ENCODE assay signal across 8 cellular contexts in genomic region chr2:19357383-19358241, GRCh38. TPM values are rescaled to one million over a fixed set of nuclear protein-coding genes. Genes with fewer than 3 reads are reported as not detected.
A peak's percentile ranks its signal among the peaks of the same experiment; 100 is the strongest.
DNase-seq lines count a peak whose midpoint lies in the region; ATAC-seq, FAIRE-seq and TF ChIP-seq lines count a peak whose summit lies in the region.

No MANE protein-coding gene starts in this region.

- H3K36me3 Mint-ChIP-seq in activated CD8-positive, alpha-beta T cell treated with anti-CD3 and anti-CD28 coated beads for 36 hours (ENCODE audit: low read depth), result no peaks in the 10 kb centered on the region

- intact Hi-C loops in activated CD8-positive, alpha-beta T cell treated with anti-CD3 and anti-CD28 coated beads for 36 hours (cut with micrococcal nuclease), result loop anchor here (10.0 kb wide), 1 partner anchor 803 kb away; no protein-coding TSS in a partner anchor
- intact Hi-C loops in right cardiac atrium (cut with DNase I), result loop anchor here in 2 of 4 donors (10.0 kb wide), 2 partner anchors 363 to 373 kb away; no protein-coding TSS in a partner anchor

- H3K4me1 ChIP-seq in right cardiac atrium (ENCODE audit: control insufficient read depth, insufficient read depth, low read length), result peaks cover 6% of the 10 kb centered on the region

- no peak for ATAC-seq in activated CD8-positive, alpha-beta T cell treated with anti-CD3 and anti-CD28 coated beads for 36 hours
- ATAC-seq in right cardiac atrium, result peak; percentile 10 to 27

- H3K27ac Mint-ChIP-seq in activated CD8-positive, alpha-beta T cell treated with anti-CD3 and anti-CD28 coated beads for 36 hours, result no peak overlapping the region

- H3K9me3 Mint-ChIP-seq in activated CD8-positive, alpha-beta T cell treated with anti-CD3 and anti-CD28 coated beads for 36 hours, result no peaks in the 10 kb centered on the region

- no peaks in the 10 kb centered on the region for H3K9me3 ChIP-seq in right cardiac atrium (ENCODE audit: control insufficient read depth, low read length)

- FAIRE-seq in urothelium cell line (lab: Jason Lieb, UNC), result no peak

- POLR2A ChIA-PET in activated CD8-positive, alpha-beta T cell treated with anti-CD3 and anti-CD28 coated beads for 36 hours (lab: Charles Lee), result interaction anchor here (0.7 kb wide), 1 partner anchor 11 kb away, joined by 3 read pairs; no protein-coding TSS in a partner anchor
- POLR2A ChIA-PET in HEK293T (lab: Yijun Ruan, JAX), result interaction anchor here (1.8 kb wide), 1 partner anchor 9 kb away, joined by 14 read pairs; no protein-coding TSS in a partner anchor

- H3K4me3 Mint-ChIP-seq in activated CD8-positive, alpha-beta T cell treated with anti-CD3 and anti-CD28 coated beads for 36 hours, result peak overlapping the region; percentile 33

- CTCF ChIA-PET in activated CD8-positive, alpha-beta T cell treated with anti-CD3 and anti-CD28 coated beads for 36 hours (lab: Charles Lee), result interaction anchor here (1.7 to 5.9 kb wide), 2 partner anchors 9 to 20 kb away, joined by 5 to 56 read pairs; no protein-coding TSS in a partner anchor
- CTCF ChIA-PET in HEK293T (lab: Yijun Ruan, JAX), result no interaction called here

- H3K27me3 ChIP-seq in right cardiac atrium (ENCODE audit: control insufficient read depth, insufficient read depth), result no peaks in the 10 kb centered on the region

- H3K27me3 Mint-ChIP-seq in activated CD8-positive, alpha-beta T cell treated with anti-CD3 and anti-CD28 coated beads for 36 hours, result peaks cover 88% of the 10 kb centered on the region

- peak; percentile 55 for DNase-seq in HCEC 1CT
- DNase-seq in activated CD8-positive, alpha-beta T cell treated with anti-CD3 and anti-CD28 coated beads for 36 hours, result no peak
- DNase-seq in right cardiac atrium, result peak in 2 of 3 donors; percentile 64 to 73
- no peak for DNase-seq in skeletal muscle cell (ENCODE audit: low read depth)
- no peak for DNase-seq in hypothalamus (lab: John Stamatoyannopoulos, UW)
- no peak for DNase-seq in NCI-H128 (lab: John Stamatoyannopoulos, UW; ENCODE audit: unreplicated experiment)
- DNase-seq in urothelium cell line (ENCODE audit: low spot score), result no peak
- DNase-seq in HEK293T (ENCODE audit: extremely low spot score), result no peak

- H3K27ac ChIP-seq in right cardiac atrium (ENCODE audit: low read length), result peak overlapping the region; percentile 61

- H3K4me3 ChIP-seq in right cardiac atrium (ENCODE audit: low read length) (peak overlapping the region; percentile 54), skeletal muscle cell (ENCODE audit: low read depth, low read length) (peak overlapping the region; percentile 70)

- no peak for TF ChIP-seq CTCF in activated CD8-positive, alpha-beta T cell treated with anti-CD3 and anti-CD28 coated beads for 36 hours (IDR thresholded peaks at IDR 0.05)

- H3K4me1 Mint-ChIP-seq in activated CD8-positive, alpha-beta T cell treated with anti-CD3 and anti-CD28 coated beads for 36 hours (ENCODE audit: low read depth), result peaks cover 34% of the 10 kb centered on the region

- WGBS in right cardiac atrium, result 3% methylated on average over 45 of the region's 45 CpGs

TF ChIP-seq in HEK293T, 16 proteins besides CTCF, POLR2A, EP300 and RAD21:
- TF ChIP-seq ZNF384 (IDR thresholded peaks at IDR 0.05) (no peak), SP1 (IDR thresholded peaks at IDR 0.05) (no peak), HDGF (IDR thresholded peaks at IDR 0.05; ENCODE audit: borderline replicate concordance) (no peak), TARDBP (IDR thresholded peaks at IDR 0.05) (no peak), ELF4 (IDR thresholded peaks at IDR 0.05) (no peak), FOXA1 (IDR thresholded peaks at IDR 0.05) (no peak), NFRKB (IDR thresholded peaks at IDR 0.05) (no peak), FOXM1 (IDR thresholded peaks at IDR 0.05; ENCODE audit: borderline replicate concordance) (no peak), FOXK2 (IDR thresholded peaks at IDR 0.05) (no peak), LEF1 (IDR thresholded peaks at IDR 0.05; ENCODE audit: borderline replicate concordance) (no peak), BHLHE40 (IDR thresholded peaks at IDR 0.05; ENCODE audit: borderline replicate concordance) (no peak), ARNT (IDR thresholded peaks at IDR 0.05) (no peak), SUZ12 (IDR thresholded peaks at IDR 0.05) (no peak), CTBP1 (IDR thresholded peaks at IDR 0.05; ENCODE audit: borderline replicate concordance) (no peak), L3MBTL2 (conservative IDR thresholded peaks at IDR 0.05) (no peak), PKNOX1 (IDR thresholded peaks at IDR 0.05) (no peak)

RNA-seq across cellular contexts. Expression of gene OSR1, which starts 0.8 kb away (rescaled TPM):
- not detected for total RNA-seq in activated CD8-positive, alpha-beta T cell treated with anti-CD3 and anti-CD28 coated beads for 36 hours
- total RNA-seq in right cardiac atrium, result 10 to 100 TPM in 1 of 4 donors, 1 to 10 TPM in 3; 5.7 to 26.5 (median 8.7) TPM
- 9.6 TPM for polyA plus RNA-seq in right cardiac atrium

Comparison
In these comparisons a context has a peak if more than half of its experiments do, and no peak if none do; other contexts are left out.
1. DNase-seq: peak in HCEC 1CT (single experiment) and right cardiac atrium (2 of 3); none in activated CD8-positive, alpha-beta T cell treated with anti-CD3 and anti-CD28 coated beads for 36 hours (single experiment), skeletal muscle cell (single experiment), hypothalamus (0 of 51), NCI-H128 (single experiment), urothelium cell line (single experiment) and HEK293T (single experiment).
2. RNA of gene OSR1, which starts 0.8 kb away (total RNA-seq): 5.7 to 26.5 TPM in right cardiac atrium; not detected in activated CD8-positive, alpha-beta T cell treated with anti-CD3 and anti-CD28 coated beads for 36 hours; every median in the first group is over 4 times any median in the second.